ENCODE assay signal across 4 cellular contexts in genomic region chr14:88785911-88786310, GRCh38. TPM values are rescaled to one million over a fixed set of nuclear protein-coding genes. Genes with fewer than 3 reads are reported as not detected.
"Had no signal": no experiment of that assay in that cellular context is flagged by ENCODE, and none has a peak within 500 bp of the region (broad histone marks: within the 10 kb centered on the region; RNA-seq: fewer than 3 reads in every experiment).

No MANE protein-coding gene starts in this region.

- H3K4me3 ChIP-seq: GM12878 had no signal

- ATAC-seq: GM12878 had no signal

- DNase-seq: GDM1, GF-D8 had no signal

RNA-seq across cellular contexts. Expression of gene EML5, which starts 6.8 kb away (rescaled TPM):
- total RNA-seq: G401 had no signal
